Comparison of ENCODE assay signal across 1 cellular context in genomic region chr6:15437090-15437489, GRCh38.
A peak's percentile ranks its signal among the peaks of the same experiment; 100 is the strongest.
TF ChIP-seq lines count a peak whose summit lies in the region.

No MANE protein-coding gene starts in this region.

TF ChIP-seq in K562, 482 proteins besides CTCF, POLR2A, EP300 and RAD21:
- TF ChIP-seq HMBOX1 (IDR thresholded peaks at IDR 0.05), result peak; percentile 89
- no peak for TF ChIP-seq ZSCAN32 (CRISPR knock-in tag; IDR thresholded peaks at IDR 0.05)
